18 cellular contexts compared by ENCODE assay signal in the genomic region with DNA sequence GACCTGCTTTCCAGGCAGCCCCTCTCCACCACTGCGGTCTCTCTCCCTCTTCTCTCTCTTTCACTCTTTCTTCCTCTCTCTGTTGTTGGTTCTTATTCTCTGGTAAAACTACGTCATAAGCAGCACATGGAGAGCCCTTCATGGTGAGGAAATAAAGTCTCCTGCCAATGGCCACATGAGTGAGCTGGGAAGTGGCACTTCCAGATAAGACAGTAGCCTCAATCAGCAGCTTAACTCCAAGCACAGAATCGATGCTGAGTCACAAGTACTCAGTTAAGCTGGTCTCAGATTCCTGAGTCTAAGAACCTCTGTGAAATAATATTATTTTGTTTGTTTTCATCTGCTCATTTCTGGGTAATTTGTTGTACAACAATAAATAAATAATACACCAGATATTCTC.
DNase-seq lines count a peak whose midpoint lies in the region; ATAC-seq and TF ChIP-seq lines count a peak whose summit lies in the region.
"Had no signal": no experiment of that assay in that cellular context is flagged by ENCODE, and none has a peak within 500 bp of the region (broad histone marks: within the 10 kb centered on the region; RNA-seq: fewer than 3 reads in every experiment).

No MANE protein-coding gene starts in this region.

- ATAC-seq in left lung (peak; percentile 95), upper lobe of right lung (peak; percentile 84), GM18867 (IDR thresholded peaks at IDR 0.05; ENCODE audit: unreplicated experiment) (no peak)
- ATAC-seq: CD8-positive, alpha-beta T cell had no signal

- H2AK5ac ChIP-seq in mesendoderm (ENCODE audit: low read length): no peak overlapping the region

- H4K5ac ChIP-seq in mesendoderm (ENCODE audit: low read length): no peak overlapping the region

- intact Hi-C loops in left lung (cut with DNase I) (no loop called here), upper lobe of right lung (cut with DNase I) (no loop called here)

- H3K23ac ChIP-seq in mesendoderm (ENCODE audit: low read length): no peak overlapping the region

- H3K18ac ChIP-seq in mesendoderm (ENCODE audit: low read length): no peak overlapping the region

- no peak overlapping the region for H3K9ac ChIP-seq in mesendoderm (ENCODE audit: low read length)
- H3K9ac ChIP-seq: BLaER1, GM23248 had no signal

- H3K9me3 ChIP-seq in left lung (no peaks in the 10 kb centered on the region), upper lobe of right lung (no peaks in the 10 kb centered on the region), SJCRH30 (replicated peaks) (no peaks in the 10 kb centered on the region)
- H3K9me3 ChIP-seq: BLaER1, Caco-2 had no signal

- H3K27me3 ChIP-seq in left lung: no peaks in the 10 kb centered on the region
- H3K27me3 ChIP-seq in mesendoderm (ENCODE audit: insufficient read depth, low read length, poor library complexity): no peaks in the 10 kb centered on the region
- H3K27me3 ChIP-seq in upper lobe of right lung: no peaks in the 10 kb centered on the region
- no peaks in the 10 kb centered on the region for H3K27me3 ChIP-seq in SJCRH30
- H3K27me3 ChIP-seq: BLaER1 had no signal

- no peaks in the 10 kb centered on the region for H3K79me2 ChIP-seq in mesendoderm (ENCODE audit: control insufficient read depth, insufficient read depth, low read length)

- H4K8ac ChIP-seq in mesendoderm (ENCODE audit: low read depth, low read length): no peak overlapping the region

- H3K27ac ChIP-seq in left lung (no peak overlapping the region), mesendoderm (ENCODE audit: low read depth, low read length) (no peak overlapping the region), upper lobe of right lung (no peak overlapping the region), SJCRH30 (no peak overlapping the region)
- H3K27ac ChIP-seq: 22Rv1, BLaER1, C4-2B, GM23248 had no signal

- TF ChIP-seq CTCF in left lung (IDR thresholded peaks at IDR 0.05): no peak
- TF ChIP-seq CTCF in upper lobe of right lung (IDR thresholded peaks at IDR 0.05): no peak

- no peaks in the 10 kb centered on the region for H3K79me1 ChIP-seq in mesendoderm (ENCODE audit: low read length)

- H3K56ac ChIP-seq in mesendoderm (ENCODE audit: low read length): no peak overlapping the region

- no peak overlapping the region for H2BK120ac ChIP-seq in mesendoderm (ENCODE audit: low read depth, low read length)

- H3K4me2 ChIP-seq in mesendoderm (ENCODE audit: low read length): no peak overlapping the region
- H3K4me2 ChIP-seq: BLaER1 had no signal

- H2BK15ac ChIP-seq in mesendoderm (replicated peaks; ENCODE audit: low read depth): no peak overlapping the region

- WGBS in mesendoderm (ENCODE audit: extremely low coverage, insufficient coverage, low lambda C conversion rate): no CpG with 5 or more reads among the region's 3 CpGs

- H3K4me3 ChIP-seq in left lung (no peak overlapping the region), mesendoderm (ENCODE audit: low read length) (no peak overlapping the region), upper lobe of right lung (no peak overlapping the region), SJCRH30 (no peak overlapping the region)
- H3K4me3 ChIP-seq: BLaER1, GM23248 had no signal

- no peaks in the 10 kb centered on the region for H3K4me1 ChIP-seq in left lung
- H3K4me1 ChIP-seq in mesendoderm (ENCODE audit: control insufficient read depth, low read depth, low read length): no peaks in the 10 kb centered on the region
- H3K4me1 ChIP-seq in upper lobe of right lung: no peaks in the 10 kb centered on the region
- no peaks in the 10 kb centered on the region for H3K4me1 ChIP-seq in SJCRH30
- H3K4me1 ChIP-seq: BLaER1, Caco-2 had no signal

- peak; percentile 9 for DNase-seq in DMS53 (lab: John Stamatoyannopoulos, UW)
- DNase-seq in DMS53 treated with DMSO at 0.1 percent for 48 hours (lab: John Stamatoyannopoulos, UW; ENCODE audit: unreplicated experiment): no peak
- no peak for DNase-seq in left lung
- DNase-seq in mesendoderm: peak; percentile 22
- no peak for DNase-seq in upper lobe of right lung
- no peak for DNase-seq in DMS153 (lab: John Stamatoyannopoulos, UW)
- DNase-seq in SJCRH30: no peak
- DNase-seq: Caco-2; CD4-positive, CD25-positive, alpha-beta regulatory T cell; CD8-positive, alpha-beta T cell; DND-41; GM23248; H7; HCEC 1CT had no signal

- no peak overlapping the region for H2BK5ac ChIP-seq in mesendoderm (ENCODE audit: low read length)

- H3K36me3 ChIP-seq in left lung (no peaks in the 10 kb centered on the region), mesendoderm (ENCODE audit: control insufficient read depth, insufficient read depth, low read length) (no peaks in the 10 kb centered on the region), upper lobe of right lung (no peaks in the 10 kb centered on the region), SJCRH30 (no peaks in the 10 kb centered on the region)
- H3K36me3 ChIP-seq: BLaER1 had no signal

- no peak overlapping the region for H3K4ac ChIP-seq in mesendoderm (ENCODE audit: low read depth, low read length)

Comparison
In these comparisons a context has a peak if more than half of its experiments do, and no peak if none do; other contexts are left out.
1. DNase-seq: peak in DMS53 (single experiment) and mesendoderm (single experiment); none in DMS53 treated with DMSO at 0.1 percent for 48 hours (single experiment), left lung (0 of 2), upper lobe of right lung (single experiment), DMS153 (single experiment) and SJCRH30 (0 of 2).